In the genomic region with DNA sequence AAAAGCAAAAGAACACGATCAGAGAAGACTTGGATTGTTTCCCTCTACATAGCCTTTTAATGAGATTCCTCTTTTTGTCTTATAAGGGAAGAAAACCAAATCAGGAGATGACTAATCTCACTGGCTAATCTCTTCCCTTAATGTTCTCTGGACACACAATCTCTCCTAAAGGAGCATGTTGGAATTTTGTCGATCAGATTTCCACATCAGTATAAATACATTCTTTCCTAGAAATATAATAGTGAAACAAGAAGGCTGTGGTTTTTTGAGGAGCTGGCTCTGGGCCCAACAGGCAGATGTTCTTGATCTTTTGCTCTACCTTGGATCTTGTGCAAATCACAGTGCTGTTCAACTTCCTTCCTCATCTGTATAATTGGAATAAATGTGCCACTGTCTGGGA, we compare ENCODE assay signal across 9 cellular contexts.
DNase-seq lines count a peak whose midpoint lies in the region; TF ChIP-seq lines count a peak whose summit lies in the region.
"Had no signal": no experiment of that assay in that cellular context is flagged by ENCODE, and none has a peak within 500 bp of the region (broad histone marks: within the 10 kb centered on the region; RNA-seq: fewer than 3 reads in every experiment).

No MANE protein-coding gene starts in this region.

- DNase-seq in EL (peak; percentile 78), NOMO-1 treated with dmso at 0.1 percent for 144 hours (lab: John Stamatoyannopoulos, UW; ENCODE audit: unreplicated experiment) (peak; percentile 23), fibroblast of lung (ENCODE audit: low read depth in 2 of 2) (peak; percentile 82 to 97), Caco-2 (no peak), T-helper 9 cell (no peak), MM.1S (no peak)
- DNase-seq in activated T-cell treated with anti-CD3 and anti-CD28 coated beads, Interleukin-2, amount 50 U/mL, for 1 hour, result no peak

- H3K4me1 Mint-ChIP-seq in Caco-2 (ENCODE audit: low read depth, unreplicated experiment), result peaks cover 6% of the 10 kb centered on the region

- H3K9ac ChIP-seq in fibroblast of lung (ENCODE audit: insufficient read depth, low read length) (no peak overlapping the region), skeletal muscle satellite cell (ENCODE audit: low read depth, low read length) (no peak overlapping the region), MM.1S (ENCODE audit: low read length) (no peak overlapping the region)

- H3K36me3 ChIP-seq in fibroblast of lung (ENCODE audit: control insufficient read depth, insufficient read depth, low read length) (no peaks in the 10 kb centered on the region), skeletal muscle satellite cell (ENCODE audit: insufficient read depth, low read length) (no peaks in the 10 kb centered on the region), Caco-2 (ENCODE audit: control insufficient read depth, insufficient read depth, low read length) (no peaks in the 10 kb centered on the region), MM.1S (replicated peaks; ENCODE audit: insufficient read depth, low read length) (no peaks in the 10 kb centered on the region)
- H3K36me3 ChIP-seq: ascending aorta had no signal

- H3K27me3 Mint-ChIP-seq in Caco-2 (ENCODE audit: insufficient read depth, unreplicated experiment), result peaks cover 8% of the 10 kb centered on the region

- no peak overlapping the region for H2AFZ ChIP-seq in fibroblast of lung (ENCODE audit: low read length)
- H2AFZ ChIP-seq in MM.1S (ENCODE audit: low read length), result no peak overlapping the region

- no peak overlapping the region for H3K27ac ChIP-seq in fibroblast of lung (ENCODE audit: insufficient read depth, low read length)
- H3K27ac ChIP-seq in MM.1S (ENCODE audit: low read length), result no peak overlapping the region
- H3K27ac ChIP-seq: ascending aorta had no signal

- H3K4me2 ChIP-seq in fibroblast of lung (ENCODE audit: extremely low read depth, insufficient read depth, low read length) (peak overlapping the region; percentile 40), skeletal muscle satellite cell (ENCODE audit: low read length) (peak overlapping the region; percentile 20), MM.1S (ENCODE audit: low read depth, low read length) (no peak overlapping the region)

- H3K9me3 ChIP-seq in fibroblast of lung (ENCODE audit: control insufficient read depth, insufficient read depth, low read depth, low read length), result no peaks in the 10 kb centered on the region
- H3K9me3 ChIP-seq in skeletal muscle satellite cell (replicated peaks; ENCODE audit: low read length), result no peaks in the 10 kb centered on the region
- H3K9me3 ChIP-seq in Caco-2, result no peaks in the 10 kb centered on the region
- no peaks in the 10 kb centered on the region for H3K9me3 ChIP-seq in MM.1S (replicated peaks; ENCODE audit: insufficient read depth, low read length)
- H3K9me3 ChIP-seq: ascending aorta had no signal

- peaks cover 4% of the 10 kb centered on the region; the same call in 1 of the 2 replicates for H3F3A ChIP-seq in MM.1S (ENCODE audit: insufficient read depth, low read length)

- TF ChIP-seq CTCF in fibroblast of lung (conservative IDR thresholded peaks at IDR 0.05 in 1 of 2, IDR thresholded peaks at IDR 0.05 in 1 of 2; ENCODE audit: low read depth in 1 of 2, low read length in 2 of 2) (no peak), Caco-2 (IDR thresholded peaks at IDR 0.05; ENCODE audit: insufficient read depth in 1 of 2, low read depth in 1 of 2, low read length in 1 of 2, severe bottlenecking in 1 of 2, unreplicated experiment in 1 of 2) (no peak), MM.1S (IDR thresholded peaks at IDR 0.05; ENCODE audit: low read length) (no peak)

- no TSS peak for BruUV-seq in Caco-2 (replicated peaks; lab: Mats Ljungman, UMichigan)

- H4K20me1 ChIP-seq in fibroblast of lung (ENCODE audit: control insufficient read depth, extremely low read depth, insufficient read depth, low read length) (no peaks in the 10 kb centered on the region), MM.1S (ENCODE audit: insufficient read depth, low read length) (no peaks in the 10 kb centered on the region)

- POLR2A ChIA-PET in Caco-2 (lab: Charles Lee), result no interaction called here

- H3K9me3 Mint-ChIP-seq in Caco-2 (ENCODE audit: unreplicated experiment), result peaks cover 2% of the 10 kb centered on the region

- H3K27ac Mint-ChIP-seq in Caco-2 (ENCODE audit: unreplicated experiment), result no peak overlapping the region

- H3K9me2 ChIP-seq in MM.1S (replicated peaks; ENCODE audit: insufficient read depth, low read length), result no peaks in the 10 kb centered on the region

- H3K27me3 ChIP-seq in fibroblast of lung (ENCODE audit: control insufficient read depth, insufficient read depth, low read length), result peaks cover 6% of the 10 kb centered on the region
- peaks cover 25% of the 10 kb centered on the region for H3K27me3 ChIP-seq in skeletal muscle satellite cell (ENCODE audit: control insufficient read depth, insufficient read depth, low read length)
- no peaks in the 10 kb centered on the region; the same call in none of the 2 replicates for H3K27me3 ChIP-seq in Caco-2 (replicated peaks; ENCODE audit: control insufficient read depth, insufficient read depth, low read length)
- H3K27me3 ChIP-seq in MM.1S (replicated peaks; ENCODE audit: insufficient read depth, low read length), result no peaks in the 10 kb centered on the region
- H3K27me3 ChIP-seq: ascending aorta had no signal

- CTCF ChIA-PET in Caco-2 (lab: Charles Lee), result no interaction called here

- H3K36me3 Mint-ChIP-seq in Caco-2 (ENCODE audit: insufficient read depth, unreplicated experiment), result no peaks in the 10 kb centered on the region

- peaks cover 2% of the 10 kb centered on the region for H3K4me1 ChIP-seq in fibroblast of lung (ENCODE audit: control insufficient read depth, extremely low read depth, insufficient read depth, low read length)
- peaks cover 7% of the 10 kb centered on the region for H3K4me1 ChIP-seq in skeletal muscle satellite cell (ENCODE audit: control insufficient read depth, insufficient read depth, low read length)
- H3K4me1 ChIP-seq in Caco-2, result no peaks in the 10 kb centered on the region
- no peaks in the 10 kb centered on the region for H3K4me1 ChIP-seq in MM.1S (ENCODE audit: low read length)
- H3K4me1 ChIP-seq: ascending aorta had no signal

- no peak overlapping the region for H3K4me3 Mint-ChIP-seq in Caco-2 (ENCODE audit: unreplicated experiment)

- H3K79me2 ChIP-seq in fibroblast of lung (ENCODE audit: control insufficient read depth, insufficient read depth, low read length), result no peaks in the 10 kb centered on the region
- no peaks in the 10 kb centered on the region for H3K79me2 ChIP-seq in MM.1S (ENCODE audit: low read length)

- intact Hi-C loops in Caco-2 (cut with micrococcal nuclease; ENCODE audit: unreplicated experiment), result no loop called here

- H3K4me3 ChIP-seq in fibroblast of lung (replicated peaks in 1 of 4; ENCODE audit: control extremely low read depth in 1 of 4, insufficient read depth in 1 of 4, low read depth in 3 of 4, low read length in 4 of 4), result no peak overlapping the region
- H3K4me3 ChIP-seq in skeletal muscle satellite cell (ENCODE audit: low read length), result no peak overlapping the region
- no peak overlapping the region for H3K4me3 ChIP-seq in Caco-2 (ENCODE audit: low read depth, low read length)
- no peak overlapping the region for H3K4me3 ChIP-seq in MM.1S (ENCODE audit: low read length)
- H3K4me3 ChIP-seq: ascending aorta had no signal

Comparison
In these comparisons a context has a peak if more than half of its experiments do, and no peak if none do; other contexts are left out.
1. DNase-seq: peak in EL (single experiment), NOMO-1 treated with dmso at 0.1 percent for 144 hours (single experiment) and fibroblast of lung (2 of 2); none in Caco-2 (0 of 2), T-helper 9 cell (single experiment), MM.1S (single experiment) and activated T-cell treated with anti-CD3 and anti-CD28 coated beads, Interleukin-2, amount 50 U/mL, for 1 hour (single experiment).